ENCODE assay signal across 20 cellular contexts in the genomic region with DNA sequence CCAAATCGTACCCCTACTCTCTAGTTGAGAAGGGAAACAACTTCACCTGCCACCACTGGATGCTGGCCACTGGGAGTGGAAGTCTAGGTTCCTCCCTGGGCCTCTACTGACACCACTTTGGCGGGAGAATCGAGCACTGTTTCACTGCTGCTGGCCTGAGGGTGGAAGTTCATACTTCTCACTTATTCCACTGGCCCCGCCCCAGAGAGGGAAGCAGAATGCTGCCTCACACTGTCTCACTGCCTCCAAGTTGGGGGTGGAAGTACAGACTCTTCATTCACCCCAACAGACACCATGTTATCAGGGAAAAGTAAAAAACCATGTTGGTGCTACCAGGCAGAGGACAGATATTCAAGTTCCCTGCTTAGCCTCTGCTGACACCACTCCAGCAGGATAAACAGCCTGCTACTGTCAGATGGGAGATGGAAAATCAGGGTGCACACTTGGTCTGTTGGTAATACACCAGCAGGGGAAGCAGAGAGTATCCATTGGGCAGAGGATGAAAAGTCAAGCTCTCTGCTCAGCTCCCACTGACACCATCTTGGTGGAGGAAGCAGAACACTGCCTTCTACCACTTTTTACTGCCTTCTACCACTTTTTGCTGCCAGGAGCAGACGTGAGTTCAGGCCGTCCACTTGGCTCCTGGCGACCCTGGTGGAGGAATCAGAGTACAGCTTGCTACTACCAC.
A peak's percentile ranks its signal among the peaks of the same experiment; 100 is the strongest.
DNase-seq lines count a peak whose midpoint lies in the region; ATAC-seq and TF ChIP-seq lines count a peak whose summit lies in the region.
"Had no signal": no experiment of that assay in that cellular context is flagged by ENCODE, and none has a peak within 500 bp of the region (broad histone marks: within the 10 kb centered on the region; RNA-seq: fewer than 3 reads in every experiment).

No MANE protein-coding gene starts in this region.

- TF ChIP-seq CTCF in GM23338 (conservative IDR thresholded peaks at IDR 0.05; ENCODE audit: low read depth in 2 of 2) (peak; percentile 45 to 49), thyroid gland (IDR thresholded peaks at IDR 0.05) (peak in 1 of 6 experiments; percentile 10)

- H2AFZ ChIP-seq in GM23338: no peak overlapping the region
- no peak overlapping the region for H2AFZ ChIP-seq in mesenchymal stem cell (ENCODE audit: low read depth, low read length)

- H3K18ac ChIP-seq in mesenchymal stem cell (ENCODE audit: low read depth in 1 of 2, low read length in 2 of 2): no peak overlapping the region

- H3K4me1 Mint-ChIP-seq in GM23338: no peaks in the 10 kb centered on the region
- H3K4me1 Mint-ChIP-seq: activated naive CD8-positive, alpha-beta T cell treated with anti-CD3 and anti-CD28 coated beads, Interleukin-2, amount 10 ng/mL, durations not matched to agents 7 days and 5 days; stimulated activated memory B cell treated with anti-CD40 and anti-IgM and Interleukin-4, amounts not matched to agents 10 μg/mL and 1 μg/mL and 100 μg/mL, for 72 hours had no signal

- H2BK12ac ChIP-seq in mesenchymal stem cell (ENCODE audit: low read length in 2 of 2): no peak overlapping the region

- H3K9ac ChIP-seq in mesenchymal stem cell (ENCODE audit: low read length): no peak overlapping the region

- no peak overlapping the region for H3K27ac ChIP-seq in GM23338 (ENCODE audit: low read depth)
- H3K27ac ChIP-seq in mesenchymal stem cell (ENCODE audit: low read length, poor library complexity, severe bottlenecking): no peak overlapping the region
- no peak overlapping the region for H3K27ac ChIP-seq in thyroid gland
- H3K27ac ChIP-seq: epithelial cell of prostate, heart right ventricle, sigmoid colon had no signal

- H3K27ac Mint-ChIP-seq in GM23338: no peak overlapping the region
- H3K27ac Mint-ChIP-seq: activated naive CD8-positive, alpha-beta T cell treated with anti-CD3 and anti-CD28 coated beads, Interleukin-2, amount 10 ng/mL, durations not matched to agents 7 days and 5 days; CD8-positive, alpha-beta T cell; natural killer cell treated with Interleukin-12 subunit alpha and Interleukin-12 subunit beta and Interleukin-15 and Interleukin-18, amount 100 ng/mL, for 72 hours; stimulated activated memory B cell treated with anti-CD40 and anti-IgM and Interleukin-4, amounts not matched to agents 10 μg/mL and 1 μg/mL and 100 μg/mL, for 72 hours had no signal

- no peak overlapping the region for H3K4ac ChIP-seq in mesenchymal stem cell (ENCODE audit: low read depth in 1 of 2, low read length in 2 of 2)

- H3K79me1 ChIP-seq in mesenchymal stem cell (replicated peaks; ENCODE audit: low read length, poor library complexity, severe bottlenecking): no peaks in the 10 kb centered on the region

- DNase-seq in GM23338 (ENCODE audit: low spot score): peak; percentile 69
- DNase-seq in NAMALWA (ENCODE audit: low spot score): peak; percentile 4
- DNase-seq in ecto neural progenitor cell (ENCODE audit: low spot score): peak; percentile 44
- no peak for DNase-seq in mesenchymal stem cell
- DNase-seq in thyroid gland: no peak
- DNase-seq in NCI-H2171 (lab: John Stamatoyannopoulos, UW): no peak
- DNase-seq: activated CD4-positive, CD25-positive, alpha-beta regulatory T cell treated with anti-CD3 and anti-CD28 coated beads, Interleukin-2, amount 50 U/mL, for 72 hours; activated CD8-positive, alpha-beta memory T cell treated with anti-CD3 and anti-CD28 coated beads, Interleukin-2, amount 50 U/mL, for 48 hours; activated naive CD8-positive, alpha-beta T cell treated with anti-CD3 and anti-CD28 coated beads, Interleukin-2, amount 10 ng/mL, durations not matched to agents 7 days and 5 days; CD8-positive, alpha-beta T cell; HCEC 1CT; heart right ventricle; MM.1S; sigmoid colon; stimulated activated CD4-positive, alpha-beta T cell treated with anti-CD3 and anti-CD28 coated beads, Interleukin-4, amount 100 ng/mL, for 4 hours had no signal

- H3K36me3 Mint-ChIP-seq in GM23338 (ENCODE audit: low read depth): no peaks in the 10 kb centered on the region

- no peak overlapping the region for H3K4me2 ChIP-seq in GM23338
- H3K4me2 ChIP-seq in mesenchymal stem cell (ENCODE audit: low read length, poor library complexity, severe bottlenecking): no peak overlapping the region

- H4K20me1 ChIP-seq in GM23338 (replicated peaks; ENCODE audit: insufficient read depth): no peaks in the 10 kb centered on the region

- H3F3A ChIP-seq in GM23338 (replicated peaks; ENCODE audit: low read depth): no peaks in the 10 kb centered on the region

- H3K36me3 ChIP-seq in GM23338 (ENCODE audit: insufficient read depth): no peaks in the 10 kb centered on the region
- peaks cover 3 to 5% of the 10 kb centered on the region in 2 experiments for H3K36me3 ChIP-seq in mesenchymal stem cell (ENCODE audit: control insufficient read depth in 1 of 2, insufficient read depth in 2 of 2, low read depth in 1 of 2, low read length in 2 of 2)
- H3K36me3 ChIP-seq in thyroid gland: no peaks in the 10 kb centered on the region

- H2AK5ac ChIP-seq in mesenchymal stem cell (ENCODE audit: low read length, severe bottlenecking): no peak overlapping the region

- intact Hi-C loops in thyroid gland (cut with DNase I): no loop called here

- H2BK5ac ChIP-seq in mesenchymal stem cell (ENCODE audit: low read depth, low read length, poor library complexity, severe bottlenecking): no peak overlapping the region

- H3K9me3 Mint-ChIP-seq in GM23338: no peaks in the 10 kb centered on the region
- H3K9me3 Mint-ChIP-seq: natural killer cell treated with Interleukin-12 subunit alpha and Interleukin-12 subunit beta and Interleukin-15 and Interleukin-18, amount 100 ng/mL, for 72 hours had no signal

- H4K8ac ChIP-seq in mesenchymal stem cell (ENCODE audit: low read length): peak overlapping the region; percentile 29

- ATAC-seq in GM23338: peak; percentile 96
- no peak for ATAC-seq in HG02970 (IDR thresholded peaks at IDR 0.05; ENCODE audit: low FRiP score, unreplicated experiment)
- no peak for ATAC-seq in HG03039 (IDR thresholded peaks at IDR 0.05; ENCODE audit: unreplicated experiment)
- ATAC-seq: CD8-positive, alpha-beta T cell; stimulated activated memory B cell treated with anti-CD40 and anti-IgM and Interleukin-4, amounts not matched to agents 10 μg/mL and 1 μg/mL and 100 μg/mL, for 72 hours had no signal

- H3K14ac ChIP-seq in mesenchymal stem cell (ENCODE audit: low read length in 2 of 2): no peak overlapping the region

- no peak overlapping the region for H4K91ac ChIP-seq in mesenchymal stem cell (ENCODE audit: low read length)

- no peak overlapping the region for H2BK120ac ChIP-seq in mesenchymal stem cell (ENCODE audit: low read depth, low read length)

- peaks cover 15% of the 10 kb centered on the region for H3K9me3 ChIP-seq in mesenchymal stem cell (ENCODE audit: control insufficient read depth, low read length)
- no peaks in the 10 kb centered on the region for H3K9me3 ChIP-seq in thyroid gland
- H3K9me3 ChIP-seq: sigmoid colon had no signal

- H3K4me1 ChIP-seq in GM23338 (ENCODE audit: insufficient read depth) (no peaks in the 10 kb centered on the region), mesenchymal stem cell (ENCODE audit: control insufficient read depth, insufficient read depth, low read depth, low read length) (no peaks in the 10 kb centered on the region), thyroid gland (no peaks in the 10 kb centered on the region)
- H3K4me1 ChIP-seq: sigmoid colon had no signal

- no peaks in the 10 kb centered on the region for H3K27me3 ChIP-seq in GM23338 (ENCODE audit: insufficient read depth)
- H3K27me3 ChIP-seq in mesenchymal stem cell (ENCODE audit: control insufficient read depth in 1 of 2, insufficient read depth in 1 of 2, low read length in 2 of 2): no peaks in the 10 kb centered on the region
- H3K27me3 ChIP-seq in thyroid gland: no peaks in the 10 kb centered on the region
- H3K27me3 ChIP-seq: heart right ventricle, sigmoid colon had no signal

- H3K4me3 Mint-ChIP-seq in GM23338: no peak overlapping the region
- H3K4me3 Mint-ChIP-seq: activated naive CD8-positive, alpha-beta T cell treated with anti-CD3 and anti-CD28 coated beads, Interleukin-2, amount 10 ng/mL, durations not matched to agents 7 days and 5 days; CD8-positive, alpha-beta T cell; natural killer cell treated with Interleukin-12 subunit alpha and Interleukin-12 subunit beta and Interleukin-15 and Interleukin-18, amount 100 ng/mL, for 72 hours; stimulated activated memory B cell treated with anti-CD40 and anti-IgM and Interleukin-4, amounts not matched to agents 10 μg/mL and 1 μg/mL and 100 μg/mL, for 72 hours had no signal

- no peak overlapping the region for H2BK15ac ChIP-seq in mesenchymal stem cell (ENCODE audit: low read depth, poor library complexity, severe bottlenecking)

- H3K27me3 Mint-ChIP-seq in GM23338 (ENCODE audit: insufficient read depth, low read depth, poor library complexity): no peaks in the 10 kb centered on the region
- H3K27me3 Mint-ChIP-seq: activated naive CD8-positive, alpha-beta T cell treated with anti-CD3 and anti-CD28 coated beads, Interleukin-2, amount 10 ng/mL, durations not matched to agents 7 days and 5 days; natural killer cell treated with Interleukin-12 subunit alpha and Interleukin-12 subunit beta and Interleukin-15 and Interleukin-18, amount 100 ng/mL, for 72 hours; stimulated activated memory B cell treated with anti-CD40 and anti-IgM and Interleukin-4, amounts not matched to agents 10 μg/mL and 1 μg/mL and 100 μg/mL, for 72 hours had no signal

- no peak overlapping the region for H3K4me3 ChIP-seq in GM23338
- no peak overlapping the region for H3K4me3 ChIP-seq in mesenchymal stem cell (ENCODE audit: insufficient read depth in 1 of 2, low read depth in 1 of 2, low read length in 2 of 2)
- H3K4me3 ChIP-seq in thyroid gland (replicated peaks in 1 of 3): no peak overlapping the region
- H3K4me3 ChIP-seq: heart right ventricle, sigmoid colon had no signal

- no peak for TF ChIP-seq POLR2A in thyroid gland (IDR thresholded peaks at IDR 0.05)

- H3K9me2 ChIP-seq in GM23338 (ENCODE audit: insufficient read depth): no peaks in the 10 kb centered on the region

- no peaks in the 10 kb centered on the region for H3K79me2 ChIP-seq in GM23338 (replicated peaks; ENCODE audit: insufficient read depth)

- H3K23ac ChIP-seq in mesenchymal stem cell (ENCODE audit: low read length in 2 of 2): no peak overlapping the region

- WGBS in mesenchymal stem cell: 75% methylated on average over 5 of the region's 7 CpGs
- WGBS in thyroid gland, 2 donors: 82 to 84% methylated on average over 7 of the region's 7 CpGs

TF ChIP-seq in GM23338, 12 proteins besides CTCF, POLR2A, EP300 and RAD21 (continues in another document):
- TF ChIP-seq, protein P1, sequence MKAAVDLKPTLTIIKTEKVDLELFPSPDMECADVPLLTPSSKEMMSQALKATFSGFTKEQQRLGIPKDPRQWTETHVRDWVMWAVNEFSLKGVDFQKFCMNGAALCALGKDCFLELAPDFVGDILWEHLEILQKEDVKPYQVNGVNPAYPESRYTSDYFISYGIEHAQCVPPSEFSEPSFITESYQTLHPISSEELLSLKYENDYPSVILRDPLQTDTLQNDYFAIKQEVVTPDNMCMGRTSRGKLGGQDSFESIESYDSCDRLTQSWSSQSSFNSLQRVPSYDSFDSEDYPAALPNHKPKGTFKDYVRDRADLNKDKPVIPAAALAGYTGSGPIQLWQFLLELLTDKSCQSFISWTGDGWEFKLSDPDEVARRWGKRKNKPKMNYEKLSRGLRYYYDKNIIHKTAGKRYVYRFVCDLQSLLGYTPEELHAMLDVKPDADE (IDR thresholded peaks at IDR 0.05): no peak
- TF ChIP-seq ZNF331 (CRISPR knock-in tag; IDR thresholded peaks at IDR 0.05; ENCODE audit: low read depth): no peak

Comparison
In these comparisons a context has a peak if more than half of its experiments do, and no peak if none do; other contexts are left out.
1. DNase-seq: peak in GM23338 (single experiment), NAMALWA (single experiment) and ecto neural progenitor cell (single experiment); none in mesenchymal stem cell (single experiment), thyroid gland (0 of 2) and NCI-H2171 (single experiment).